In the genomic region with DNA sequence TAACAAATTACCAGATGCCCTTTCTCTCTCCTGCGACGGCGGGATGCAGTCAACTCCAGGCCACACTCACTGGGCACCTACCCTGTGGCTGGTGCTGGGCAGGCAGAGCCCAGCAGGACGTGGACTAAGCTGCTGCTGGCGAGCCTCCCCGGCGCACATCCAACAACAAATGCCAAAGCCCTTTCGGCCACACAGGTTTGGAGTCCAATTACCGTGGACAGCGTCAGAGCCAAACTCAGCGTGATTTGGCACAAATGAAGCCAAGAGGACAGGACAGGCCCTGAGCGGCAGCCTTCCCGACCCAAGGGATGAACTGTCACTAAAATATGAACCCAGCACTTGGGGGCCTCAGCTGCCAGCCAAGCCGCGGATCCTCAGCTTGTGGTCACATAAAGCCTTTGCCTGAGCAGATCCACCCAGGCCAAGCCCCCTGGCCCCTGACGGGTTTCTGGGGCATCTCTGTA, we compare ENCODE assay signal across 17 cellular contexts. TPM values are rescaled to one million over a fixed set of nuclear protein-coding genes. Genes with fewer than 3 reads are reported as not detected.
DNase-seq lines count a peak whose midpoint lies in the region; ATAC-seq, FAIRE-seq and TF ChIP-seq lines count a peak whose summit lies in the region.
"Had no signal": no experiment of that assay in that cellular context is flagged by ENCODE, and none has a peak within 500 bp of the region (broad histone marks: within the 10 kb centered on the region; RNA-seq: fewer than 3 reads in every experiment).

No MANE protein-coding gene starts in this region.

- peak; percentile 78 for DNase-seq in Ammon's horn (ENCODE audit: low spot score)
- DNase-seq in NB4 (ENCODE audit: low read depth) = peak; percentile 51
- DNase-seq in frontal cortex (ENCODE audit: low spot score in 2 of 2) = peak; percentile 41 to 54
- DNase-seq in stimulated activated naive CD4-positive, alpha-beta T cell treated with Interleukin-2 at 50 U/mL for 16 hours (lab: John Stamatoyannopoulos, UW) = no peak
- DNase-seq in foreskin fibroblast = no peak
- no peak for DNase-seq in upper lobe of right lung
- DNase-seq in NCI-H2107 treated with DMSO at 0.1 percent for 48 hours (lab: John Stamatoyannopoulos, UW; ENCODE audit: unreplicated experiment) = no peak
- DNase-seq: activated naive CD4-positive, alpha-beta T cell; DMS 273 treated with DMSO at 0.1 percent for 48 hours; naive B cell; NCI-H1048; NCI-H2171; retina; stimulated activated CD4-positive, alpha-beta T cell treated with anti-CD3 and anti-CD28 coated beads, Interleukin-2, amount 100 ng/mL, for 48 hours; uterus had no signal

- FAIRE-seq in frontal cortex (lab: Jason Lieb, UNC) = no peak

- TF ChIP-seq CTCF in NB4 (IDR thresholded peaks at IDR 0.05; ENCODE audit: low read depth, low read length) = no peak
- TF ChIP-seq CTCF in neutrophil (IDR thresholded peaks at IDR 0.05) = no peak
- TF ChIP-seq CTCF in foreskin fibroblast (IDR thresholded peaks at IDR 0.05; ENCODE audit: low read depth, low read length) = no peak
- TF ChIP-seq CTCF in upper lobe of right lung (IDR thresholded peaks at IDR 0.05) = no peak

- no peak overlapping the region for H3K4me3 ChIP-seq in NB4 (ENCODE audit: low read depth, low read length)
- no peak overlapping the region for H3K4me3 ChIP-seq in neutrophil (ENCODE audit: low read depth in 1 of 2, low read length in 1 of 2)
- H3K4me3 ChIP-seq in foreskin fibroblast (ENCODE audit: low read depth in 1 of 2, low read length in 2 of 2) = no peak overlapping the region
- H3K4me3 ChIP-seq in upper lobe of right lung = no peak overlapping the region
- H3K4me3 ChIP-seq: cardiac muscle cell, uterus had no signal

- TF ChIP-seq POLR2A in NB4 (IDR thresholded peaks at IDR 0.05; ENCODE audit: extremely low read depth, insufficient read length) = no peak

- peaks cover 48% of the 10 kb centered on the region for H3K36me3 ChIP-seq in neutrophil
- H3K36me3 ChIP-seq in upper lobe of right lung = peaks cover 67% of the 10 kb centered on the region
- H3K36me3 ChIP-seq: uterus had no signal

- H3K9me3 ChIP-seq in neutrophil (no peaks in the 10 kb centered on the region), upper lobe of right lung (no peaks in the 10 kb centered on the region)
- H3K9me3 ChIP-seq: uterus had no signal

- H3K27ac ChIP-seq in neutrophil = peak overlapping the region; percentile 44
- H3K27ac ChIP-seq in upper lobe of right lung = no peak overlapping the region
- H3K27ac ChIP-seq: cardiac muscle cell, uterus had no signal

- intact Hi-C loops in upper lobe of right lung (cut with DNase I) = no loop called here

- H3K27me3 ChIP-seq in neutrophil (no peaks in the 10 kb centered on the region), upper lobe of right lung (no peaks in the 10 kb centered on the region)
- H3K27me3 ChIP-seq: cardiac muscle cell, uterus had no signal

- ATAC-seq in upper lobe of right lung = no peak

- H3K4me1 ChIP-seq in neutrophil (ENCODE audit: control insufficient read depth in 1 of 2, insufficient read depth in 1 of 2, low read depth in 1 of 2, low read length in 1 of 2) (peaks cover 25 to 26% of the 10 kb centered on the region in 2 experiments), upper lobe of right lung (no peaks in the 10 kb centered on the region)
- H3K4me1 ChIP-seq: uterus had no signal

RNA-seq across cellular contexts. Expression of gene DAGLB, which starts 28.4 kb away (rescaled TPM):
- total RNA-seq in frontal cortex = 25.7 TPM
- total RNA-seq in upper lobe of right lung = 34.7 TPM

RNA-seq across cellular contexts. Expression of gene RAC1, which starts 45.0 kb away (rescaled TPM):
- total RNA-seq in frontal cortex (41.2 TPM), upper lobe of right lung (255 TPM)

Comparison
In these comparisons a context has a peak if more than half of its experiments do, and no peak if none do; other contexts are left out.
1. DNase-seq: peak in Ammon's horn (single experiment), NB4 (single experiment) and frontal cortex (2 of 2); none in stimulated activated naive CD4-positive, alpha-beta T cell treated with Interleukin-2 at 50 U/mL for 16 hours (single experiment), foreskin fibroblast (0 of 2), upper lobe of right lung (single experiment) and NCI-H2107 treated with DMSO at 0.1 percent for 48 hours (single experiment).